8 cellular contexts compared by ENCODE assay signal in the genomic region with DNA sequence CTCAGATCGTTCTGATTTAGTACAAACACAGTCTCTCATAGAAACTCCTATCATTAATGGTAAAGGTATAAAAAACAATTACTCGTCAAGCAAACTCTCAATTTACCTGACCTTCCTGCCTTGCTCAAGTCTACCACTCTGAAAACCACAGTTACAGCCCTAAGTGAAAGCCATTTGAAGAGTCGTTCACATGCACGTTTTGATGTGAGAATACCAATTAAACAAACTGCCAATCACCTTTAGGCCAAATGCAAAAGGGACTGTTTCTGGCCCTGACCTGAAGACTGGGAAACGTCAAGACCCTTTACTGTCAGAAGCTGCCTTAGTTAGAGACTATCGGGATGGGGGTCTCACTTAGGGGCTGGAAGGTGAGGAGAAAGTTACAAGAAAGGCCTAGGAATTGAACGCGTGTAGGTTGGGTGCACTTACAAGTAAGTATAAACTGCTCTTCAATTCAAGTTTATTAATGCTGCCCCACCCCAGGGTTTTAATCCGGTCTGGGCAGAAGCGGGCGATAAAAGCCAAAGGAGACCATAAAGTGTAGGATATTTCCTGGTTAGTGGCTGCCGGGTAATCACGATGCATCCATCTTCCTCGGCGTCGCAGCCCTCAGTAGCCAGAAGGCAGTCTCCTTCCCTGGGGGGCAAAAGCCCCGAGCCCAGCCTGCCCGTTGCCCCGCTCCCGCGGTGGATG. TPM values are rescaled to one million over a fixed set of nuclear protein-coding genes. Genes with fewer than 3 reads are reported as not detected.
DNase-seq lines count a peak whose midpoint lies in the region; ATAC-seq, FAIRE-seq and TF ChIP-seq lines count a peak whose summit lies in the region.

No MANE protein-coding gene starts in this region.

- no peak for FAIRE-seq in bronchial epithelial cell (lab: Jason Lieb, UNC)

- H3K9me3 ChIP-seq in NT2/D1 (ENCODE audit: insufficient read depth, low read length) = no peaks in the 10 kb centered on the region
- H3K9me3 ChIP-seq in tibial nerve = no peaks in the 10 kb centered on the region

- peak; percentile 15 for DNase-seq in ACHN
- DNase-seq in NT2/D1 (ENCODE audit: low read depth, low spot score) = no peak
- peak; percentile 14 for DNase-seq in bronchial epithelial cell (ENCODE audit: low read depth)
- peak; percentile 15 to 89 for DNase-seq in lower leg skin (ENCODE audit: low spot score in 2 of 2)
- no peak for DNase-seq in tibial nerve (ENCODE audit: low spot score in 2 of 2)
- no peak for DNase-seq in stimulated activated CD4-positive, alpha-beta T cell treated with anti-CD3 and anti-CD28 coated beads, Interleukin-4, amount 100 ng/mL, for 24 hours

- peak overlapping the region; percentile 93 for H3K9ac ChIP-seq in NT2/D1 (ENCODE audit: insufficient read length, low read depth)

- TF ChIP-seq CTCF in bronchial epithelial cell (IDR thresholded peaks at IDR 0.05; ENCODE audit: insufficient read depth, low read length, severe bottlenecking) (no peak), lower leg skin (IDR thresholded peaks at IDR 0.05) (no peak), tibial nerve (IDR thresholded peaks at IDR 0.05) (no peak)

- intact Hi-C loops in lower leg skin (cut with DNase I; ENCODE audit: low total_unique reads) = no loop called here

- H3K27ac ChIP-seq in tibial nerve = peak overlapping the region; percentile 93 to 99 (median 94)

- peaks cover 2% of the 10 kb centered on the region for H3K4me1 ChIP-seq in NT2/D1 (ENCODE audit: insufficient read depth, insufficient read length)
- H3K4me1 ChIP-seq in tibial nerve = peaks cover 0 to 65% (median 25%) of the 10 kb centered on the region in 4 donors

- ATAC-seq in GM19438 (IDR thresholded peaks at IDR 0.05; ENCODE audit: low read depth, unreplicated experiment) = peak; percentile 22
- no peak for ATAC-seq in HG03135 (IDR thresholded peaks at IDR 0.05; ENCODE audit: unreplicated experiment)

- WGBS in lower leg skin, 2 donors = 1% methylated on average over 21 of the region's 21 CpGs
- WGBS in tibial nerve, 2 donors = 3% methylated on average over 16 to 21 of the region's 21 CpGs

- H3K27me3 ChIP-seq in NT2/D1 (ENCODE audit: insufficient read depth, insufficient read length) (no peaks in the 10 kb centered on the region), bronchial epithelial cell (ENCODE audit: control insufficient read depth, insufficient read depth, low read length) (no peaks in the 10 kb centered on the region), tibial nerve (no peaks in the 10 kb centered on the region)

- TF ChIP-seq POLR2A in lower leg skin (IDR thresholded peaks at IDR 0.05) = no peak
- TF ChIP-seq POLR2A in tibial nerve (IDR thresholded peaks at IDR 0.05) = no peak

- H3K36me3 ChIP-seq in NT2/D1 (ENCODE audit: insufficient read depth, insufficient read length, low read length) (peaks cover 3% of the 10 kb centered on the region), bronchial epithelial cell (ENCODE audit: control insufficient read depth, insufficient read depth, low read length) (no peaks in the 10 kb centered on the region), tibial nerve (no peaks in the 10 kb centered on the region)

- in situ Hi-C loops in ACHN (cut with HindIII; ENCODE audit: low pct_ligation_motif_present, low pct_unique_long_range_greater_than_20kb, low sequenced_read_pairs) = no loop called here

- H3K4me3 ChIP-seq in NT2/D1 (ENCODE audit: insufficient read length, low read depth) (peak overlapping the region; percentile 81), bronchial epithelial cell (ENCODE audit: low read depth, low read length) (peak overlapping the region; percentile 95), lower leg skin (ENCODE audit: low read depth, poor library complexity, severe bottlenecking) (peak overlapping the region; percentile 94), tibial nerve (peak overlapping the region; percentile 79 to 91 (median 87))

- TF ChIP-seq EP300 in tibial nerve (IDR thresholded peaks at IDR 0.05) = peak in 1 of 2 donors; percentile 12

RNA-seq across cellular contexts. Expression of a gene that starts 0.9 kb away (rescaled TPM):
- total RNA-seq in bronchial epithelial cell (121 and 145 TPM in 2 replicates), lower leg skin (10 to 100 TPM; 54.4 to 67.9 (median 59.5) TPM), tibial nerve (10 to 100 TPM; 79.5 to 98.8 (median 90.2) TPM)

Comparison
In these comparisons a context has a peak if more than half of its experiments do, and no peak if none do; other contexts are left out.
1. DNase-seq: peak in ACHN (single experiment), bronchial epithelial cell (single experiment) and lower leg skin (2 of 2); none in NT2/D1 (single experiment), tibial nerve (0 of 2) and stimulated activated CD4-positive, alpha-beta T cell treated with anti-CD3 and anti-CD28 coated beads, Interleukin-4, amount 100 ng/mL, for 24 hours (single experiment).
2. Peak in every context shown above with its lines, with median percentiles within 50 percentile points of each other: H3K4me3 ChIP-seq.